Comparison of ENCODE assay signal across 13 cellular contexts in genomic region chr9:107600060-107600573, GRCh38.
A peak's percentile ranks its signal among the peaks of the same experiment; 100 is the strongest.
DNase-seq lines count a peak whose midpoint lies in the region; ATAC-seq, FAIRE-seq and TF ChIP-seq lines count a peak whose summit lies in the region.
"Had no signal": no experiment of that assay in that cellular context is flagged by ENCODE, and none has a peak within 500 bp of the region (broad histone marks: within the 10 kb centered on the region; RNA-seq: fewer than 3 reads in every experiment).

No MANE protein-coding gene starts in this region.

- ATAC-seq in lung (ENCODE audit: insufficient read depth, low FRiP score) (peak; percentile 83), HG02798 (IDR thresholded peaks at IDR 0.05; ENCODE audit: poor library complexity, unreplicated experiment) (no peak), GM19452 (IDR thresholded peaks at IDR 0.05; ENCODE audit: unreplicated experiment) (no peak)
- ATAC-seq: HCT116 had no signal

- H3K36me3 ChIP-seq in lung (ENCODE audit: control insufficient read depth in 2 of 2, insufficient read depth in 2 of 2, low read length in 2 of 2) = no peaks in the 10 kb centered on the region
- no peaks in the 10 kb centered on the region for H3K36me3 ChIP-seq in small intestine (ENCODE audit: control insufficient read depth in 2 of 2, insufficient read depth in 2 of 2, low read length in 2 of 2)

- FAIRE-seq in small intestine (lab: Jason Lieb, UNC) = no peak

- no peaks in the 10 kb centered on the region for H3K27me3 ChIP-seq in lung (ENCODE audit: control insufficient read depth, insufficient read depth)
- H3K27me3 ChIP-seq in small intestine (ENCODE audit: control insufficient read depth in 2 of 2, insufficient read depth in 2 of 2, low read length in 2 of 2) = no peaks in the 10 kb centered on the region

- intact Hi-C loops in posterior cingulate gyrus (cut with DNase I) = no loop called here

- 50 to 78% methylated on average over 3 of the region's 3 CpGs for WGBS in lung, 2 donors
- whole genome bisulfite sequencing in small intestine, 3 donors = 55 to 75% (median 59%) methylated on average over 3 of the region's 3 CpGs

- peak; percentile 39 for DNase-seq in NCI-H226
- peak; percentile 33 for DNase-seq in fibroblast of pulmonary artery (ENCODE audit: low read depth)
- no peak for DNase-seq in lung (ENCODE audit: low spot score)
- DNase-seq in small intestine = peak; percentile 49
- no peak for DNase-seq in NCI-H1930 (lab: John Stamatoyannopoulos, UW)
- DNase-seq in posterior cingulate gyrus = no peak
- DNase-seq: activated CD4-positive, CD25-positive, alpha-beta regulatory T cell treated with anti-CD3 and anti-CD28 coated beads, Interleukin-2, amount 50 U/mL, for 72 hours; NCI-H1105; SHP77 treated with DMSO at 0.1 percent for 48 hours; stimulated activated naive CD4-positive, alpha-beta T cell had no signal

- H3K4me1 ChIP-seq in lung (ENCODE audit: control insufficient read depth in 2 of 2, insufficient read depth in 2 of 2, low read length in 2 of 2) (peaks cover 3 to 12% of the 10 kb centered on the region in 2 donors), small intestine (ENCODE audit: control insufficient read depth in 2 of 2, insufficient read depth in 1 of 2, low read depth in 1 of 2, low read length in 1 of 2) (no peaks in the 10 kb centered on the region)

- H3K9me3 ChIP-seq in lung (ENCODE audit: control insufficient read depth in 2 of 2, insufficient read depth in 1 of 2, low read length in 1 of 2) = no peaks in the 10 kb centered on the region
- no peaks in the 10 kb centered on the region for H3K9me3 ChIP-seq in small intestine (ENCODE audit: control insufficient read depth, low read depth)

- H3K27ac ChIP-seq in lung (ENCODE audit: low read depth in 1 of 2, low read length in 1 of 2) (no peak overlapping the region), small intestine (ENCODE audit: low read depth in 1 of 2, low read length in 1 of 2) (no peak overlapping the region)

- no peak for TF ChIP-seq CTCF in fibroblast of pulmonary artery (IDR thresholded peaks at IDR 0.05; ENCODE audit: low read length, missing control alignments)
- TF ChIP-seq CTCF in lung (IDR thresholded peaks at IDR 0.05; ENCODE audit: control extremely low read depth, extremely low read depth) = no peak

- no peak overlapping the region for H3K4me3 ChIP-seq in fibroblast of pulmonary artery (replicated peaks; ENCODE audit: low read depth, low read length)
- no peak overlapping the region for H3K4me3 ChIP-seq in lung
- no peak overlapping the region for H3K4me3 ChIP-seq in small intestine (ENCODE audit: low read depth in 1 of 2, low read length in 2 of 2)

Comparison
In these comparisons a context has a peak if more than half of its experiments do, and no peak if none do; other contexts are left out.
1. DNase-seq: peak in NCI-H226 (single experiment), fibroblast of pulmonary artery (single experiment) and small intestine (single experiment); none in lung (single experiment), NCI-H1930 (0 of 2) and posterior cingulate gyrus (0 of 10).